In the genomic region with DNA sequence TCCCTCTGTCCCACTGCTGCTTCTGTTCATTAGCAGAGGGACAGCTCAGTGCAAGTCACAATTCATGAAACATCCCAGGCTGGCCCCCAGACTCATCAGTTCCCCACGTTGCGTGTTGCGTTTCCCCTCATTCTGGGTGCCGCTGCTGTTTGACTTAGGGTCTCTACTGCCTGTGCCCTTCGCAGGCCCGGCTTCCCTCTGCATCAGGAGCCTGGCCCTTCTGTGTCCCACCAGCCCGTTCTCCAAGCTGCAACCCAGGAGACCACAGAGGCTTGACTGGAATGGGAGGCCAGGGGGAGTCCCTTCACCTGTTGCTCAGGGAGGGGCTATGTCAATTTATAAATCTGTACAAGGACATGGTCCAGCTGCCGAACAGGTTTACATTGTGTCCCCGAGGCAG, we compare ENCODE assay signal across 22 cellular contexts. TPM values are rescaled to one million over a fixed set of nuclear protein-coding genes. Genes with fewer than 3 reads are reported as not detected.
A peak's percentile ranks its signal among the peaks of the same experiment; 100 is the strongest.
DNase-seq lines count a peak whose midpoint lies in the region; ATAC-seq and TF ChIP-seq lines count a peak whose summit lies in the region.
"Had no signal": no experiment of that assay in that cellular context is flagged by ENCODE, and none has a peak within 500 bp of the region (broad histone marks: within the 10 kb centered on the region; RNA-seq: fewer than 3 reads in every experiment).

No MANE protein-coding gene starts in this region.

- H3K4me3 Mint-ChIP-seq in activated naive CD4-positive, alpha-beta T cell treated with anti-CD3 and anti-CD28 coated beads, Interleukin-2, amount 10 ng/mL, durations not matched to agents 7 days and 5 days, result no peak overlapping the region
- no peak overlapping the region for H3K4me3 Mint-ChIP-seq in CD8-positive, alpha-beta memory T cell
- H3K4me3 Mint-ChIP-seq in activated naive CD8-positive, alpha-beta T cell treated with anti-CD3 and anti-CD28 coated beads for 36 hours, result no peak overlapping the region
- H3K4me3 Mint-ChIP-seq: activated naive CD8-positive, alpha-beta T cell treated with anti-CD3 and anti-CD28 coated beads, Interleukin-2, amount 10 ng/mL, durations not matched to agents 7 days and 5 days; IgD-negative memory B cell had no signal

- H3K9me3 Mint-ChIP-seq in activated naive CD4-positive, alpha-beta T cell treated with anti-CD3 and anti-CD28 coated beads, Interleukin-2, amount 10 ng/mL, durations not matched to agents 7 days and 5 days, result no peaks in the 10 kb centered on the region
- H3K9me3 Mint-ChIP-seq in CD8-positive, alpha-beta memory T cell, result peaks cover 2 to 12% (median 5%) of the 10 kb centered on the region in 5 donors
- H3K9me3 Mint-ChIP-seq in activated naive CD8-positive, alpha-beta T cell treated with anti-CD3 and anti-CD28 coated beads for 36 hours, result peaks cover 8% of the 10 kb centered on the region
- H3K9me3 Mint-ChIP-seq: activated naive CD8-positive, alpha-beta T cell treated with anti-CD3 and anti-CD28 coated beads, Interleukin-2, amount 10 ng/mL, durations not matched to agents 7 days and 5 days; effector memory CD8-positive, alpha-beta T cell; IgD-negative memory B cell had no signal

- 49 to 63% methylated on average over 9 of the region's 9 CpGs for WGBS in thyroid gland, 2 donors

- CTCF ChIA-PET in activated naive CD4-positive, alpha-beta T cell treated with anti-CD3 and anti-CD28 coated beads, Interleukin-2, amount 10 ng/mL, durations not matched to agents 7 days and 5 days (lab: Charles Lee), result interaction anchor here (1.0 to 3.4 kb wide), 14 partner anchors 10 to 298 kb away, joined by 3 to 17 read pairs (median 7); no protein-coding TSS in a partner anchor
- CTCF ChIA-PET in CD8-positive, alpha-beta memory T cell (lab: Charles Lee), result interaction anchor here (0.8 to 5.9 kb wide), 21 partner anchors 10 to 450 kb away, joined by 3 to 52 read pairs (median 5); no protein-coding TSS in a partner anchor

- no peaks in the 10 kb centered on the region for H3K9me3 ChIP-seq in CD8-positive, alpha-beta memory T cell (ENCODE audit: low read length)
- H3K9me3 ChIP-seq in thyroid gland, result no peaks in the 10 kb centered on the region
- H3K9me3 ChIP-seq: Caco-2, esophagus squamous epithelium, ovary had no signal

- ATAC-seq in HG02678 (IDR thresholded peaks at IDR 0.05; ENCODE audit: unreplicated experiment), result no peak
- ATAC-seq in SK-N-SH treated with all-trans-retinoic acid at 6 μM for 48 hours, result no peak

- POLR2A ChIA-PET in CD8-positive, alpha-beta memory T cell (lab: Charles Lee), result interaction anchor here (0.9 to 1.5 kb wide), 3 partner anchors 24 to 51 kb away, joined by 3 to 5 read pairs (median 4); no protein-coding TSS in a partner anchor

- H3K27ac Mint-ChIP-seq in activated naive CD4-positive, alpha-beta T cell treated with anti-CD3 and anti-CD28 coated beads, Interleukin-2, amount 10 ng/mL, durations not matched to agents 7 days and 5 days, result peak overlapping the region; percentile 74
- H3K27ac Mint-ChIP-seq in CD8-positive, alpha-beta memory T cell, result peak overlapping the region in 6 of 8 donors; percentile 86 to 99 (median 92)
- peak overlapping the region; percentile 87 for H3K27ac Mint-ChIP-seq in activated naive CD8-positive, alpha-beta T cell treated with anti-CD3 and anti-CD28 coated beads for 36 hours
- H3K27ac Mint-ChIP-seq: IgD-negative memory B cell had no signal

- H3K36me3 ChIP-seq in CD8-positive, alpha-beta memory T cell (ENCODE audit: insufficient read depth, low read length), result peaks cover 43% of the 10 kb centered on the region
- H3K36me3 ChIP-seq in thyroid gland, result peaks cover 0 to 3% of the 10 kb centered on the region in 2 donors
- H3K36me3 ChIP-seq: ovary had no signal

- H3K36me3 Mint-ChIP-seq in activated naive CD4-positive, alpha-beta T cell treated with anti-CD3 and anti-CD28 coated beads, Interleukin-2, amount 10 ng/mL, durations not matched to agents 7 days and 5 days, result peaks cover 75% of the 10 kb centered on the region
- H3K36me3 Mint-ChIP-seq in CD8-positive, alpha-beta memory T cell, result peaks cover 19 to 84% (median 28%) of the 10 kb centered on the region in 3 donors
- peaks cover 53% of the 10 kb centered on the region for H3K36me3 Mint-ChIP-seq in activated naive CD8-positive, alpha-beta T cell treated with anti-CD3 and anti-CD28 coated beads for 36 hours

- peaks cover 48% of the 10 kb centered on the region for H3K4me1 ChIP-seq in CD8-positive, alpha-beta memory T cell (ENCODE audit: insufficient read depth, low read length)
- peaks cover 19 to 30% of the 10 kb centered on the region in 2 donors for H3K4me1 ChIP-seq in thyroid gland
- H3K4me1 ChIP-seq: Caco-2 had no signal

- no peak for TF ChIP-seq CTCF in thyroid gland (IDR thresholded peaks at IDR 0.05)

- peaks cover 52% of the 10 kb centered on the region for H3K4me1 Mint-ChIP-seq in activated naive CD4-positive, alpha-beta T cell treated with anti-CD3 and anti-CD28 coated beads, Interleukin-2, amount 10 ng/mL, durations not matched to agents 7 days and 5 days
- H3K4me1 Mint-ChIP-seq in CD8-positive, alpha-beta memory T cell, result peaks cover 45 to 62% (median 51%) of the 10 kb centered on the region in 3 donors
- H3K4me1 Mint-ChIP-seq in activated naive CD8-positive, alpha-beta T cell treated with anti-CD3 and anti-CD28 coated beads for 36 hours, result peaks cover 49% of the 10 kb centered on the region

- no peak overlapping the region for H3K27ac ChIP-seq in CD8-positive, alpha-beta memory T cell (ENCODE audit: low read depth, low read length)
- peak overlapping the region; percentile 76 to 84 (median 77) for H3K27ac ChIP-seq in thyroid gland
- H3K27ac ChIP-seq: esophagus squamous epithelium, SK-N-MC had no signal

- no peak for TF ChIP-seq POLR2A in thyroid gland (IDR thresholded peaks at IDR 0.05)

- no peaks in the 10 kb centered on the region for H3K27me3 Mint-ChIP-seq in activated naive CD4-positive, alpha-beta T cell treated with anti-CD3 and anti-CD28 coated beads, Interleukin-2, amount 10 ng/mL, durations not matched to agents 7 days and 5 days
- H3K27me3 Mint-ChIP-seq in CD8-positive, alpha-beta memory T cell, result no peaks in the 10 kb centered on the region
- no peaks in the 10 kb centered on the region for H3K27me3 Mint-ChIP-seq in activated naive CD8-positive, alpha-beta T cell treated with anti-CD3 and anti-CD28 coated beads for 36 hours
- H3K27me3 Mint-ChIP-seq: activated naive CD8-positive, alpha-beta T cell treated with anti-CD3 and anti-CD28 coated beads, Interleukin-2, amount 10 ng/mL, durations not matched to agents 7 days and 5 days; effector memory CD8-positive, alpha-beta T cell; IgD-negative memory B cell had no signal

- no peak for DNase-seq in activated naive CD4-positive, alpha-beta T cell treated with anti-CD3 and anti-CD28 coated beads, Interleukin-2, amount 10 ng/mL, durations not matched to agents 7 days and 5 days
- DNase-seq in activated naive CD4-positive, alpha-beta T cell (lab: John Stamatoyannopoulos, UW), result no peak
- DNase-seq in CD8-positive, alpha-beta memory T cell, result no peak
- DNase-seq in activated naive CD8-positive, alpha-beta T cell treated with anti-CD3 and anti-CD28 coated beads for 36 hours, result no peak
- peak; percentile 48 to 69 for DNase-seq in thyroid gland
- DNase-seq in activated gamma-delta T cell treated with Interleukin-2 at 50 U/mL for 16 hours, result no peak
- DNase-seq: activated naive CD8-positive, alpha-beta T cell treated with anti-CD3 and anti-CD28 coated beads, Interleukin-2, amount 10 ng/mL, durations not matched to agents 7 days and 5 days; Caco-2; effector memory CD8-positive, alpha-beta T cell; esophagus squamous epithelium; mammary epithelial cell; MM.1S; NCI-H1436 treated with DMSO at 0.1 percent for 48 hours; NCI-H526 treated with DMSO at 0.1 percent for 48 hours; right cardiac atrium; RPMI8226; T1000 had no signal

- H3K4me3 ChIP-seq in CD8-positive, alpha-beta memory T cell (ENCODE audit: low read length), result no peak overlapping the region
- no peak overlapping the region for H3K4me3 ChIP-seq in thyroid gland (replicated peaks in 1 of 3)

- no peaks in the 10 kb centered on the region for H3K27me3 ChIP-seq in CD8-positive, alpha-beta memory T cell (ENCODE audit: insufficient read depth, low read length, poor library complexity, severe bottlenecking)
- H3K27me3 ChIP-seq in thyroid gland, result no peaks in the 10 kb centered on the region
- H3K27me3 ChIP-seq: esophagus squamous epithelium, ovary had no signal

- intact Hi-C loops in thyroid gland (cut with DNase I), result loop anchor here (10.0 kb wide), 2 partner anchors 50 to 110 kb away; no protein-coding TSS in a partner anchor

TF ChIP-seq in SK-N-SH treated with all-trans-retinoic acid at 6 μM for 48 hours, 23 proteins besides CTCF, POLR2A, EP300 and RAD21:
- no peak for TF ChIP-seq SNAI2 (CRISPR knock-in tag; IDR thresholded peaks at IDR 0.05)
- TF ChIP-seq ZNF70 (CRISPR knock-in tag; IDR thresholded peaks at IDR 0.05), result no peak
- no peak for TF ChIP-seq ZNF565 (CRISPR knock-in tag; conservative IDR thresholded peaks at IDR 0.05; ENCODE audit: low read depth)
- TF ChIP-seq CSDC2 (CRISPR knock-in tag; IDR thresholded peaks at IDR 0.05), result no peak
- TF ChIP-seq, protein P1, sequence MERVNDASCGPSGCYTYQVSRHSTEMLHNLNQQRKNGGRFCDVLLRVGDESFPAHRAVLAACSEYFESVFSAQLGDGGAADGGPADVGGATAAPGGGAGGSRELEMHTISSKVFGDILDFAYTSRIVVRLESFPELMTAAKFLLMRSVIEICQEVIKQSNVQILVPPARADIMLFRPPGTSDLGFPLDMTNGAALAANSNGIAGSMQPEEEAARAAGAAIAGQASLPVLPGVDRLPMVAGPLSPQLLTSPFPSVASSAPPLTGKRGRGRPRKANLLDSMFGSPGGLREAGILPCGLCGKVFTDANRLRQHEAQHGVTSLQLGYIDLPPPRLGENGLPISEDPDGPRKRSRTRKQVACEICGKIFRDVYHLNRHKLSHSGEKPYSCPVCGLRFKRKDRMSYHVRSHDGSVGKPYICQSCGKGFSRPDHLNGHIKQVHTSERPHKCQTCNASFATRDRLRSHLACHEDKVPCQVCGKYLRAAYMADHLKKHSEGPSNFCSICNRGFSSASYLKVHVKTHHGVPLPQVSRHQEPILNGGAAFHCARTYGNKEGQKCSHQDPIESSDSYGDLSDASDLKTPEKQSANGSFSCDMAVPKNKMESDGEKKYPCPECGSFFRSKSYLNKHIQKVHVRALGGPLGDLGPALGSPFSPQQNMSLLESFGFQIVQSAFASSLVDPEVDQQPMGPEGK (CRISPR knock-in tag; IDR thresholded peaks at IDR 0.05; ENCODE audit: borderline replicate concordance), result no peak

RNA-seq across cellular contexts. Expression of a gene that starts 53.9 kb away (rescaled TPM):
- total RNA-seq in CD8-positive, alpha-beta memory T cell, result 10 to 100 TPM; 11.3 to 12.3 TPM
- polyA plus RNA-seq in CD8-positive, alpha-beta memory T cell, result 103 TPM
- 10 to 100 TPM; 27.1 to 28.8 TPM for total RNA-seq in activated naive CD8-positive, alpha-beta T cell treated with anti-CD3 and anti-CD28 coated beads for 36 hours
- total RNA-seq in thyroid gland, result 10 to 100 TPM in 1 of 4 donors, 1 to 10 TPM in 3; 3.6 to 12.6 (median 5.5) TPM

RNA-seq across cellular contexts. Expression of a gene that starts 57.2 kb away (rescaled TPM):
- total RNA-seq in CD8-positive, alpha-beta memory T cell, result 10 to 100 TPM; 54.6 to 56.5 TPM
- 134 TPM for polyA plus RNA-seq in CD8-positive, alpha-beta memory T cell
- total RNA-seq in activated naive CD8-positive, alpha-beta T cell treated with anti-CD3 and anti-CD28 coated beads for 36 hours, result 10 to 100 TPM; 41.5 to 42.9 TPM
- total RNA-seq in thyroid gland, result 1 to 10 TPM; 5.2 to 6.6 (median 5.6) TPM

Comparison
In these comparisons a context has a peak if more than half of its experiments do, and no peak if none do; other contexts are left out.
1. DNase-seq: peak in thyroid gland (2 of 2); none in activated naive CD4-positive, alpha-beta T cell treated with anti-CD3 and anti-CD28 coated beads, Interleukin-2, amount 10 ng/mL, durations not matched to agents 7 days and 5 days (single experiment), activated naive CD4-positive, alpha-beta T cell (0 of 4), CD8-positive, alpha-beta memory T cell (0 of 5), activated naive CD8-positive, alpha-beta T cell treated with anti-CD3 and anti-CD28 coated beads for 36 hours (single experiment) and activated gamma-delta T cell treated with Interleukin-2 at 50 U/mL for 16 hours (single experiment).
2. RNA of a gene that starts 57.2 kb away (total RNA-seq): 54.6 to 56.5 TPM in CD8-positive, alpha-beta memory T cell and 41.5 to 42.9 TPM in activated naive CD8-positive, alpha-beta T cell treated with anti-CD3 and anti-CD28 coated beads for 36 hours; 5.2 to 6.6 TPM in thyroid gland; every median in the first group is over 4 times any median in the second.
3. Peak in every context shown above with its lines, with median percentiles within 50 percentile points of each other: H3K27ac Mint-ChIP-seq.